Comparison of ENCODE assay signal across 22 cellular contexts in the genomic region with DNA sequence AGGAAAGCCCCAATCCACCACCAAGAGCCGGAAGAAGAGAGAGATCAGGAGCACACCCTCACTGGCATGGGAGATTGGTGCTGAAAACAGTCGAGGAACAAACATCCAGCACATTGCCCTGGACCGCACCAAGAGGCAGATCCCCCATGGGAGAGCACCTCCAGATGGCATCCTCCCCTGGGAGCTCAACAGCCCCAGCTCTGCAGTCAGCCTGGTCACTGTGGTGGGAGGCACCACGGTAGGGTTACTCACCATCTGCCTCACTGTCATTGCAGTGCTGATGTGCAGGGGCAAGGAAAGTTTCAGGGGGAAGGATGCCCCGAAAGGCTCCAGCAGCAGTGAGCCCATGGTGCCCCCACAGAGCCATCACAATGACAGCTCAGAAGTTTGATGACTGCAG.
"Had no signal": no experiment of that assay in that cellular context is flagged by ENCODE, and none has a peak within 500 bp of the region (broad histone marks: within the 10 kb centered on the region; RNA-seq: fewer than 3 reads in every experiment).

No MANE protein-coding gene starts in this region.

- H3K27me3 ChIP-seq: dorsolateral prefrontal cortex, hepatocyte, neutrophil, spleen had no signal

- FAIRE-seq: urothelium cell line had no signal

- H3K36me3 Mint-ChIP-seq: natural killer cell treated with Interleukin-12 subunit alpha and Interleukin-12 subunit beta and Interleukin-15 and Interleukin-18, amount 100 ng/mL, for 72 hours had no signal

- H3K4me3 ChIP-seq: coronary artery, dorsolateral prefrontal cortex, hepatocyte, lung, spleen had no signal

- H3K4me3 Mint-ChIP-seq: natural killer cell treated with Interleukin-12 subunit alpha and Interleukin-12 subunit beta and Interleukin-15 and Interleukin-18, amount 100 ng/mL, for 72 hours had no signal

- ATAC-seq: left colon, left ventricle myocardium superior, sciatic nerve had no signal

- H3K79me2 ChIP-seq: hepatocyte had no signal

- H2AFZ ChIP-seq: hepatocyte had no signal

- DNase-seq: dorsolateral prefrontal cortex; effector CD8-positive, alpha-beta T cell; foreskin melanocyte; head of caudate nucleus; left colon; left ventricle myocardium superior; mesenchymal stem cell; midbrain; posterior cingulate gyrus; spleen; stimulated activated CD4-positive, alpha-beta T cell treated with anti-CD3 and anti-CD28 coated beads, Interleukin-15, amount 100 ng/mL, for 24 hours; stimulated activated CD4-positive, alpha-beta T cell treated with anti-CD3 and anti-CD28 coated beads, Interleukin-1b, Interleukin-23, amount 100 ng/mL, for 48 hours; stimulated activated CD4-positive, alpha-beta T cell treated with anti-CD3 and anti-CD28 coated beads, Interleukin-4, amount 100 ng/mL, for 24 hours; stimulated activated naive CD4-positive, alpha-beta T cell treated with Interleukin-2 at 50 U/mL for 16 hours; trophoblast cell had no signal

- H3K4me2 ChIP-seq: hepatocyte had no signal

- H3K27ac ChIP-seq: coronary artery, dorsolateral prefrontal cortex, hepatocyte, neutrophil, spleen had no signal

- H3K36me3 ChIP-seq: neutrophil, spleen had no signal

- H3K9me3 ChIP-seq: neutrophil, spleen had no signal

- H3K27ac Mint-ChIP-seq: natural killer cell treated with Interleukin-12 subunit alpha and Interleukin-12 subunit beta and Interleukin-15 and Interleukin-18, amount 100 ng/mL, for 72 hours had no signal
